1 cellular context compared by ENCODE assay signal in genomic region chr10:28785018-28785417, GRCh38.
TF ChIP-seq lines count a peak whose summit lies in the region.

No MANE protein-coding gene starts in this region.

TF ChIP-seq in K562, 482 proteins besides CTCF, POLR2A, EP300 and RAD21 (continued from another document):
- TF ChIP-seq CREB3L1 (IDR thresholded peaks at IDR 0.05; ENCODE audit: borderline replicate concordance, low read depth), result no peak
- TF ChIP-seq CTBP1 (IDR thresholded peaks at IDR 0.05; ENCODE audit: borderline replicate concordance), result peak; percentile 49; the same call in 1 of the 2 replicates
- peak in 1 of 2 experiments; percentile 35; a peak in 1 of 4 replicates for TF ChIP-seq SRF (CRISPR knock-in tag; IDR thresholded peaks at IDR 0.05)
- peak; percentile 45; the same call in 1 of the 2 replicates for TF ChIP-seq ATF7 (IDR thresholded peaks at IDR 0.05)
- 0 out of 2 replicates have a peak, but pooled peaks have one; percentile 16 for TF ChIP-seq GATA2 (CRISPR knock-in tag; IDR thresholded peaks at IDR 0.05)
- TF ChIP-seq NR2C1 (IDR thresholded peaks at IDR 0.05), result no peak
- no peak for TF ChIP-seq NR2C1 (tag; IDR thresholded peaks at IDR 0.05)
- TF ChIP-seq ZEB2 (IDR thresholded peaks at IDR 0.05), result 0 out of 2 replicates have a peak, but pooled peaks have one; percentile 42
- TF ChIP-seq STAT5B (CRISPR knock-in tag; IDR thresholded peaks at IDR 0.05), result no peak
- TF ChIP-seq ARID1B (IDR thresholded peaks at IDR 0.05), result peak; percentile 76
- TF ChIP-seq, protein P1, sequence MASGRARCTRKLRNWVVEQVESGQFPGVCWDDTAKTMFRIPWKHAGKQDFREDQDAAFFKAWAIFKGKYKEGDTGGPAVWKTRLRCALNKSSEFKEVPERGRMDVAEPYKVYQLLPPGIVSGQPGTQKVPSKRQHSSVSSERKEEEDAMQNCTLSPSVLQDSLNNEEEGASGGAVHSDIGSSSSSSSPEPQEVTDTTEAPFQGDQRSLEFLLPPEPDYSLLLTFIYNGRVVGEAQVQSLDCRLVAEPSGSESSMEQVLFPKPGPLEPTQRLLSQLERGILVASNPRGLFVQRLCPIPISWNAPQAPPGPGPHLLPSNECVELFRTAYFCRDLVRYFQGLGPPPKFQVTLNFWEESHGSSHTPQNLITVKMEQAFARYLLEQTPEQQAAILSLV (tag; IDR thresholded peaks at IDR 0.05), result no peak
- peak; percentile 92 for TF ChIP-seq MYNN (IDR thresholded peaks at IDR 0.05)
- no peak for TF ChIP-seq MYNN (CRISPR knock-in tag; IDR thresholded peaks at IDR 0.05)
- no peak for TF ChIP-seq MBD2 (IDR thresholded peaks at IDR 0.05; ENCODE audit: borderline replicate concordance, low read depth)
- TF ChIP-seq TAL1 (IDR thresholded peaks at IDR 0.05), result peak; percentile 38
- TF ChIP-seq MTA2 (IDR thresholded peaks at IDR 0.05; ENCODE audit: low read depth), result peak; percentile 19; the same call in 1 of the 2 replicates
- peak; percentile 70; the same call in 1 of the 2 replicates for TF ChIP-seq DPF2 (IDR thresholded peaks at IDR 0.05)
- TF ChIP-seq JUND (IDR thresholded peaks at IDR 0.05; ENCODE audit: borderline replicate concordance, low read depth, low read length), result peak; percentile 17; the same call in 1 of the 2 replicates
- peak; percentile 28; the same call in 1 of the 3 replicates for TF ChIP-seq JUND (tag; IDR thresholded peaks at IDR 0.05; ENCODE audit: borderline replicate concordance, low read depth, low read length)
- TF ChIP-seq TEAD4 (IDR thresholded peaks at IDR 0.05; ENCODE audit: low read length), result peak; percentile 49; the same call in 1 of the 2 replicates
- TF ChIP-seq TEAD4 (CRISPR knock-in tag; IDR thresholded peaks at IDR 0.05; ENCODE audit: borderline replicate concordance), result no peak
- TF ChIP-seq BHLHE40 (IDR thresholded peaks at IDR 0.05; ENCODE audit: low read length), result peak; percentile 22; the same call in 1 of the 2 replicates
- TF ChIP-seq CBFA2T2 (conservative IDR thresholded peaks at IDR 0.05), result peak; percentile 13; the same call in 1 of the 2 replicates
- TF ChIP-seq RFX1 (IDR thresholded peaks at IDR 0.05), result peak; percentile 43
- no peak for TF ChIP-seq ZNF76 (CRISPR knock-in tag; IDR thresholded peaks at IDR 0.05; ENCODE audit: borderline replicate concordance)
- TF ChIP-seq FOXJ2 (tag; IDR thresholded peaks at IDR 0.05), result peak; percentile 68
- peak; percentile 70 for TF ChIP-seq LEF1 (IDR thresholded peaks at IDR 0.05)
